ENCODE assay signal across 8 cellular contexts in the genomic region with DNA sequence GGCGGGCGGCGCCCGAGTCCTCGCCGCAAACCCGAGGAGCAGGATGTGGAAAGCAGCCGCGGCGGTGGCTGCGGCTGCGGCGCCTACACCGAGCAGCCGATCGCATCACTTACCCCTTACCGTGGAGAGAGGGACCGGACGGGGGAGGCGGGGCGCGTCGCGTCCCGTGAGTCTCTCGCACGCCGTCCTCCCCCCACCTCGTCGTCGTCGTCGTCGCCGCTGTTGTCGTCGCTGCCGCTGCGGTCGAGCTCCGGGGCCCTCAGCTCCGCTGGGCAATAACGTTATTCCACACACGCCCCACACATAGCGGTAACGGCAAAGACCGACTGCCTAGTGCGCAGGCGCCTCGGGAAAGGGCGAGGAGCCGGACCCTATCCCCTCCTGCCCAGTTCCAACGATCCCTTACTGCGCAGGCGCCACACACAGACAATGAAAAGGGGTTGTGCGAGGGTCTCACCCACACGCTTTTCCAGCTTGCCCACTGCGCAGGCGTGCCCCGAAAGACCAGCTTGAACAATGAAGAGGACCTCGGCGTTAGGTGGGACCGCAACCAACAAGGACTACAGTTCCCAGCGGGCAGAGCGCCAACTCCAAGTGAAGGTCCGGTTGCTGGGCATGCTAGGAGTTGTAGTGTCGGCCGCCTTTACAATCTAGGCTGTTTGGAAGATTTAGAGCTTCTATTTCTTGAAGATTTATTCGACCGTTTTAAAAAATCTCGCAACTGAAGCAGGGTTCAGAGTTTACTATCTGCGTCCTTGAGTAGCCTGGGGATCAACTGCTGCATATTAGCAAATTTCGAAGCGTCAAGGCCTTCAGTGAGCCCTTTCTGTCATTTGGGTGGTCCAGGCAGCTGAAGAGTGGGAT. TPM values are rescaled to one million over a fixed set of nuclear protein-coding genes. Genes with fewer than 3 reads are reported as not detected.
DNase-seq lines count a peak whose midpoint lies in the region; ATAC-seq and TF ChIP-seq lines count a peak whose summit lies in the region.

A gene (minus strand): TSS at position 355 of the 864 bp plus-strand sequence. CDS start 30,001 bp downstream, outside the sequence.

- ATAC-seq in HG03196 (IDR thresholded peaks at IDR 0.05; ENCODE audit: unreplicated experiment), result peak; percentile 57

- TF ChIP-seq CTCF in kidney epithelial cell (IDR thresholded peaks at IDR 0.05; ENCODE audit: insufficient read depth, low read length, poor library complexity, severe bottlenecking), result no peak

- H3K27me3 ChIP-seq in kidney epithelial cell (ENCODE audit: control insufficient read depth, insufficient read depth, low read length), result no peaks in the 10 kb centered on the region

- DNase-seq in AG08396 (ENCODE audit: low spot score) (peak; percentile 93), NCI-H345 (lab: John Stamatoyannopoulos, UW) (peak; percentile 99), cerebellar nuclear complex (lab: John Stamatoyannopoulos, UW) (peak; percentile 72 to 77), kidney epithelial cell (ENCODE audit: low read depth) (peak; percentile 96)
- DNase-seq in activated CD4-positive, CD25-positive, alpha-beta regulatory T cell treated with anti-CD3 and anti-CD28 coated beads, Interleukin-2, amount 50 U/mL, for 72 hours, result peak; percentile 84
- peak; percentile 81 to 91 for DNase-seq in stimulated activated CD4-positive, alpha-beta T cell treated with anti-CD3 and anti-CD28 coated beads, Interleukin-15, amount 100 ng/mL, for 48 hours (ENCODE audit: low read depth in 2 of 2)

- H3K4me3 ChIP-seq in kidney epithelial cell (ENCODE audit: low read depth, low read length), result peak within 1 kb of the TSS; percentile 99

- peak; percentile 72 for TF ChIP-seq POLR2A in GM18951 (IDR thresholded peaks at IDR 0.05; ENCODE audit: extremely low read depth, insufficient read depth, insufficient read length)

- in situ Hi-C loops in GM18951 (cut with MboI; ENCODE audit: low sequenced_read_pairs, unreplicated experiment), result no loop called here

- no peaks in the 10 kb centered on the region for H3K36me3 ChIP-seq in kidney epithelial cell (ENCODE audit: control insufficient read depth, insufficient read depth, low read length)

RNA-seq across cellular contexts. Expression of the gene that starts here (rescaled TPM):
- total RNA-seq in kidney epithelial cell, result 82.0 and 82.2 TPM in 2 replicates

Comparison
In these comparisons a context has a peak if more than half of its experiments do, and no peak if none do; other contexts are left out.
1. Peak in every context shown above with its lines: DNase-seq, ATAC-seq and H3K4me3 ChIP-seq.